In genomic region chr2:176763111-176763510, GRCh38 we compare ENCODE assay signal across 1 cellular context.
TF ChIP-seq lines count a peak whose summit lies in the region.

No MANE protein-coding gene starts in this region.

TF ChIP-seq in GM23338, 12 proteins besides CTCF, POLR2A, EP300 and RAD21 (continued from another document):
- TF ChIP-seq, protein P1, sequence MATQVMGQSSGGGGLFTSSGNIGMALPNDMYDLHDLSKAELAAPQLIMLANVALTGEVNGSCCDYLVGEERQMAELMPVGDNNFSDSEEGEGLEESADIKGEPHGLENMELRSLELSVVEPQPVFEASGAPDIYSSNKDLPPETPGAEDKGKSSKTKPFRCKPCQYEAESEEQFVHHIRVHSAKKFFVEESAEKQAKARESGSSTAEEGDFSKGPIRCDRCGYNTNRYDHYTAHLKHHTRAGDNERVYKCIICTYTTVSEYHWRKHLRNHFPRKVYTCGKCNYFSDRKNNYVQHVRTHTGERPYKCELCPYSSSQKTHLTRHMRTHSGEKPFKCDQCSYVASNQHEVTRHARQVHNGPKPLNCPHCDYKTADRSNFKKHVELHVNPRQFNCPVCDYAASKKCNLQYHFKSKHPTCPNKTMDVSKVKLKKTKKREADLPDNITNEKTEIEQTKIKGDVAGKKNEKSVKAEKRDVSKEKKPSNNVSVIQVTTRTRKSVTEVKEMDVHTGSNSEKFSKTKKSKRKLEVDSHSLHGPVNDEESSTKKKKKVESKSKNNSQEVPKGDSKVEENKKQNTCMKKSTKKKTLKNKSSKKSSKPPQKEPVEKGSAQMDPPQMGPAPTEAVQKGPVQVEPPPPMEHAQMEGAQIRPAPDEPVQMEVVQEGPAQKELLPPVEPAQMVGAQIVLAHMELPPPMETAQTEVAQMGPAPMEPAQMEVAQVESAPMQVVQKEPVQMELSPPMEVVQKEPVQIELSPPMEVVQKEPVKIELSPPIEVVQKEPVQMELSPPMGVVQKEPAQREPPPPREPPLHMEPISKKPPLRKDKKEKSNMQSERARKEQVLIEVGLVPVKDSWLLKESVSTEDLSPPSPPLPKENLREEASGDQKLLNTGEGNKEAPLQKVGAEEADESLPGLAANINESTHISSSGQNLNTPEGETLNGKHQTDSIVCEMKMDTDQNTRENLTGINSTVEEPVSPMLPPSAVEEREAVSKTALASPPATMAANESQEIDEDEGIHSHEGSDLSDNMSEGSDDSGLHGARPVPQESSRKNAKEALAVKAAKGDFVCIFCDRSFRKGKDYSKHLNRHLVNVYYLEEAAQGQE (IDR thresholded peaks at IDR 0.05; ENCODE audit: unreplicated experiment): no peak
- no peak for TF ChIP-seq ZNF331 (CRISPR knock-in tag; IDR thresholded peaks at IDR 0.05; ENCODE audit: low read depth)
- TF ChIP-seq JUNB (IDR thresholded peaks at IDR 0.05; ENCODE audit: unreplicated experiment): no peak
- TF ChIP-seq EZH2phosphoT487 (IDR thresholded peaks at IDR 0.05; ENCODE audit: unreplicated experiment): no peak
- no peak for TF ChIP-seq CREB1 (CRISPR knock-in tag; IDR thresholded peaks at IDR 0.05; ENCODE audit: low read depth)
- TF ChIP-seq ZNF114 (CRISPR knock-in tag; IDR thresholded peaks at IDR 0.05): no peak
- no peak for TF ChIP-seq NANOG (IDR thresholded peaks at IDR 0.05; ENCODE audit: borderline replicate concordance)
